8 cellular contexts compared by ENCODE assay signal in the genomic region with DNA sequence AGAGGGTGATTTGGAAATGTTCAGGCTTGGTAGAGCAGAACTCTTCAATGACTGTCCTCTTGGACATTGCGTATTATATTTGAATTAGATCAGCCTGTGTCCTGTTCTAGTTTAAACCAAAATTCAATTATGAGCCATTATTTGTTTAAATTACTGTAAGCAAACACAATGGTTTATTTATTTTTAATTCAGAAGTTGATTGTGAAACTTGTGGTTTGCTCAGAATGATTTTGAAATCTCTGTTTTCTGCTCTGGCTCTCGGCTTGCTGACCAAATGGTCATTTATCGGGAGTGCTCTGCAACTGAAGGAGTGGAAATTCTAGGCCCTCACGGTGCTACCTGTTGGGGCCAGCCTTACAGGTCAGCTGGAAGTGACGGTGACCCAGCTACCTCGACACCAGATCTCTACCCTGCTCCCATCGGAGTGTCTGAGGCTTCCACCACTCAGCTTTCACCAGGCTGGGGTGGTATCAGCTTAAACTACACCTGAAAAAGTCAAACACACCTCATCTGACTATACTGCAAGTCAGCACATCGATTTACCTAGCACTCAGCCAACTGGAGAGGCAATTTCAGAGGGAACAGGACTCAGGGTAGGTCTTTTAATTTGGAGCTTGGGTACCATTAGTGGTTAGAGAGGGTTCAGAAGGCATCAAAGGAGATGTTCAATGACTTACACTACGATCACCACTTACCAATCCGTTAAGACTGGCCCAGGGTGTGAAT. TPM values are rescaled to one million over a fixed set of nuclear protein-coding genes. Genes with fewer than 3 reads are reported as not detected.
DNase-seq lines count a peak whose midpoint lies in the region; TF ChIP-seq lines count a peak whose summit lies in the region.

No MANE protein-coding gene starts in this region.

- peaks cover 5% of the 10 kb centered on the region for H3K27me3 Mint-ChIP-seq in activated CD4-positive, alpha-beta T cell treated with anti-CD3 and anti-CD28 coated beads, Interleukin-2, amount 10 ng/mL, durations not matched to agents 24 days and 14 days

- peaks cover 36% of the 10 kb centered on the region for H3K4me1 Mint-ChIP-seq in activated CD4-positive, alpha-beta T cell treated with anti-CD3 and anti-CD28 coated beads, Interleukin-2, amount 10 ng/mL, durations not matched to agents 24 days and 14 days

- H3K79me1 ChIP-seq in mesendoderm (ENCODE audit: low read length): no peaks in the 10 kb centered on the region

- no peak overlapping the region for H4K5ac ChIP-seq in mesendoderm (ENCODE audit: low read length)

- TF ChIP-seq CTCF in cardiac fibroblast (IDR thresholded peaks at IDR 0.05; ENCODE audit: low read depth, low read length) (no peak), vagina (IDR thresholded peaks at IDR 0.05) (no peak)

- no peaks in the 10 kb centered on the region for H3K36me3 Mint-ChIP-seq in activated CD4-positive, alpha-beta T cell treated with anti-CD3 and anti-CD28 coated beads, Interleukin-2, amount 10 ng/mL, durations not matched to agents 24 days and 14 days (ENCODE audit: low read depth)

- no peaks in the 10 kb centered on the region for H3K9me3 ChIP-seq in vagina

- H3K9me3 Mint-ChIP-seq in activated CD4-positive, alpha-beta T cell treated with anti-CD3 and anti-CD28 coated beads, Interleukin-2, amount 10 ng/mL, durations not matched to agents 24 days and 14 days: no peaks in the 10 kb centered on the region

- no peak overlapping the region for H3K4ac ChIP-seq in mesendoderm (ENCODE audit: low read depth, low read length)

- peak overlapping the region; percentile 92 for H3K4me3 Mint-ChIP-seq in activated CD4-positive, alpha-beta T cell treated with anti-CD3 and anti-CD28 coated beads, Interleukin-2, amount 10 ng/mL, durations not matched to agents 24 days and 14 days

- H3K4me3 ChIP-seq in cardiac fibroblast (replicated peaks in 1 of 2; ENCODE audit: low read depth in 2 of 2, low read length in 2 of 2) (peak overlapping the region; percentile 56 to 79), mesendoderm (ENCODE audit: low read length) (no peak overlapping the region), vagina (peak overlapping the region; percentile 58)

- H4K8ac ChIP-seq in mesendoderm (ENCODE audit: low read depth, low read length): no peak overlapping the region

- peak overlapping the region; percentile 91 for H3K4me2 ChIP-seq in mesendoderm (ENCODE audit: low read length)

- peak overlapping the region; percentile 96 for H3K27ac Mint-ChIP-seq in activated CD4-positive, alpha-beta T cell treated with anti-CD3 and anti-CD28 coated beads, Interleukin-2, amount 10 ng/mL, durations not matched to agents 24 days and 14 days

- no peak overlapping the region for H3K18ac ChIP-seq in mesendoderm (ENCODE audit: low read length)

- intact Hi-C loops in activated CD4-positive, alpha-beta T cell treated with anti-CD3 and anti-CD28 coated beads, Interleukin-2, amount 10 ng/mL, durations not matched to agents 24 days and 14 days (cut with micrococcal nuclease): no loop called here
- intact Hi-C loops in vagina (cut with DNase I): no loop called here

- H3K27ac ChIP-seq in mesendoderm (ENCODE audit: low read depth, low read length) (no peak overlapping the region), vagina (peak overlapping the region; percentile 97)

- H2AK5ac ChIP-seq in mesendoderm (ENCODE audit: low read length): no peak overlapping the region

- H2BK5ac ChIP-seq in mesendoderm (ENCODE audit: low read length): no peak overlapping the region

- H3K9ac ChIP-seq in mesendoderm (ENCODE audit: low read length): no peak overlapping the region

- DNase-seq in activated CD4-positive, alpha-beta T cell treated with anti-CD3 and anti-CD28 coated beads, Interleukin-2, amount 10 ng/mL, durations not matched to agents 24 days and 14 days: no peak
- DNase-seq in activated CD4-positive, alpha-beta T cell treated with anti-CD3 and anti-CD28 coated beads for 48 hours: no peak
- DNase-seq in NCI-H345 (lab: John Stamatoyannopoulos, UW) (peak; percentile 37), cardiac fibroblast (ENCODE audit: low read depth in 2 of 2) (peak; percentile 26 to 52), mesendoderm (peak; percentile 29), vagina (ENCODE audit: extremely low spot score in 2 of 2) (peak in 1 of 2 donors; percentile 89), NCI-H2029 treated with DMSO at 0.1 percent for 48 hours (lab: John Stamatoyannopoulos, UW) (no peak)
- DNase-seq in activated CD4-positive, alpha-beta T cell treated with anti-CD3 and anti-CD28 coated beads, Interleukin-2, amount 50 U/mL, for 4 hours: no peak

- H3K79me2 ChIP-seq in mesendoderm (ENCODE audit: control insufficient read depth, insufficient read depth, low read length): no peaks in the 10 kb centered on the region

- H3K4me1 ChIP-seq in mesendoderm (ENCODE audit: control insufficient read depth, low read depth, low read length): peaks cover 2% of the 10 kb centered on the region
- peaks cover 13% of the 10 kb centered on the region for H3K4me1 ChIP-seq in vagina

- H3K56ac ChIP-seq in mesendoderm (ENCODE audit: low read length): peak overlapping the region; percentile 8

- H2BK15ac ChIP-seq in mesendoderm (replicated peaks; ENCODE audit: low read depth): no peak overlapping the region

- no CpG with 5 or more reads among the region's 10 CpGs for WGBS in mesendoderm (ENCODE audit: extremely low coverage, insufficient coverage, low lambda C conversion rate)

- no peaks in the 10 kb centered on the region for H3K36me3 ChIP-seq in mesendoderm (ENCODE audit: control insufficient read depth, insufficient read depth, low read length)
- no peaks in the 10 kb centered on the region for H3K36me3 ChIP-seq in vagina

- no peaks in the 10 kb centered on the region for H3K27me3 ChIP-seq in mesendoderm (ENCODE audit: insufficient read depth, low read length, poor library complexity)
- no peaks in the 10 kb centered on the region for H3K27me3 ChIP-seq in vagina

- H3K23ac ChIP-seq in mesendoderm (ENCODE audit: low read length): no peak overlapping the region

- H2BK120ac ChIP-seq in mesendoderm (ENCODE audit: low read depth, low read length): no peak overlapping the region

- TF ChIP-seq POLR2A in vagina (IDR thresholded peaks at IDR 0.05): no peak

RNA-seq across cellular contexts. Expression of gene GPD2, which starts 36.8 kb away (rescaled TPM):
- total RNA-seq in activated CD4-positive, alpha-beta T cell treated with anti-CD3 and anti-CD28 coated beads, Interleukin-2, amount 10 ng/mL, durations not matched to agents 24 days and 14 days: 18.0 and 19.7 TPM in 2 replicates
- polyA plus RNA-seq in mesendoderm (2013, experiment 1 of 2): 42.8 TPM
- polyA plus RNA-seq in mesendoderm (2013, experiment 2 of 2): 40.8 TPM
- total RNA-seq in vagina: 30.4 TPM

Comparison
In these comparisons a context has a peak if more than half of its experiments do, and no peak if none do; other contexts are left out.
1. DNase-seq: peak in NCI-H345 (single experiment), cardiac fibroblast (2 of 2) and mesendoderm (single experiment); none in activated CD4-positive, alpha-beta T cell treated with anti-CD3 and anti-CD28 coated beads, Interleukin-2, amount 10 ng/mL, durations not matched to agents 24 days and 14 days (single experiment), activated CD4-positive, alpha-beta T cell treated with anti-CD3 and anti-CD28 coated beads for 48 hours (single experiment), NCI-H2029 treated with DMSO at 0.1 percent for 48 hours (single experiment) and activated CD4-positive, alpha-beta T cell treated with anti-CD3 and anti-CD28 coated beads, Interleukin-2, amount 50 U/mL, for 4 hours (0 of 2).